ENCODE assay signal across 16 cellular contexts in genomic region chr6:136703331-136703846, GRCh38.
A peak's percentile ranks its signal among the peaks of the same experiment; 100 is the strongest.
DNase-seq lines count a peak whose midpoint lies in the region; ATAC-seq, FAIRE-seq and TF ChIP-seq lines count a peak whose summit lies in the region.
"Had no signal": no experiment of that assay in that cellular context is flagged by ENCODE, and none has a peak within 500 bp of the region (broad histone marks: within the 10 kb centered on the region; RNA-seq: fewer than 3 reads in every experiment).

No MANE protein-coding gene starts in this region.

- H3K27ac ChIP-seq in BLaER1 treated with 17β-estradiol and CSF1 and Interleukin-3, amounts not matched to agents 10 nM and 100 nM = no peak overlapping the region
- peak overlapping the region; percentile 84 for H3K27ac ChIP-seq in SK-N-MC
- no peak overlapping the region for H3K27ac ChIP-seq in gastrocnemius medialis
- H3K27ac ChIP-seq: SJCRH30 had no signal

- intact Hi-C loops in gastrocnemius medialis (cut with DNase I; ENCODE audit: low total_unique reads) = no loop called here

- no peaks in the 10 kb centered on the region for H3K9me3 ChIP-seq in BLaER1 treated with 17β-estradiol and CSF1 and Interleukin-3, amounts not matched to agents 10 nM and 100 nM (replicated peaks in 1 of 11)
- no peaks in the 10 kb centered on the region for H3K9me3 ChIP-seq in SK-N-MC (ENCODE audit: low read depth, low read length)
- H3K9me3 ChIP-seq in gastrocnemius medialis = no peaks in the 10 kb centered on the region
- H3K9me3 ChIP-seq: HAP-1, SJCRH30 had no signal

- H3K36me3 ChIP-seq in BLaER1 treated with 17β-estradiol and CSF1 and Interleukin-3, amounts not matched to agents 10 nM and 100 nM = peaks cover 0 to 93% (median 2%) of the 10 kb centered on the region in 11 experiments; a peak in 11 of 22 replicates
- peaks cover 16% of the 10 kb centered on the region for H3K36me3 ChIP-seq in SK-N-MC (ENCODE audit: insufficient read depth, low read length)
- H3K36me3 ChIP-seq in gastrocnemius medialis = no peaks in the 10 kb centered on the region
- H3K36me3 ChIP-seq: HAP-1, SJCRH30 had no signal

- no peak overlapping the region for H3K9ac ChIP-seq in BLaER1 treated with 17β-estradiol and CSF1 and Interleukin-3, amounts not matched to agents 10 nM and 100 nM
- H3K9ac ChIP-seq in SK-N-MC (ENCODE audit: insufficient read length) = no peak overlapping the region

- TF ChIP-seq CTCF in gastrocnemius medialis (IDR thresholded peaks at IDR 0.05 in 4 of 5, conservative IDR thresholded peaks at IDR 0.05 in 1 of 5) = no peak

- H3K27me3 ChIP-seq in BLaER1 treated with 17β-estradiol and CSF1 and Interleukin-3, amounts not matched to agents 10 nM and 100 nM = no peaks in the 10 kb centered on the region
- H3K27me3 ChIP-seq in gastrocnemius medialis = no peaks in the 10 kb centered on the region
- H3K27me3 ChIP-seq: SJCRH30 had no signal

- H3K4me3 ChIP-seq in BLaER1 treated with 17β-estradiol and CSF1 and Interleukin-3, amounts not matched to agents 10 nM and 100 nM = no peak overlapping the region
- H3K4me3 ChIP-seq in SK-N-MC = peak overlapping the region; percentile 23; the same call in 1 of the 2 replicates
- H3K4me3 ChIP-seq in gastrocnemius medialis = no peak overlapping the region
- H3K4me3 ChIP-seq: HAP-1, SJCRH30 had no signal

- no peak for TF ChIP-seq POLR2A in gastrocnemius medialis (IDR thresholded peaks at IDR 0.05)

- peak; percentile 76 for FAIRE-seq in islet of Langerhans (lab: Jason Lieb, UNC)

- peak; percentile 79 for DNase-seq in NCI-H1417 treated with DMSO at 0.1 percent for 48 hours (lab: John Stamatoyannopoulos, UW)
- DNase-seq in SK-N-MC (ENCODE audit: low read depth, low spot score) = no peak
- no peak for DNase-seq in NCI-H1436 treated with DMSO at 0.1 percent for 48 hours (lab: John Stamatoyannopoulos, UW)
- DNase-seq in HuH-7 (ENCODE audit: low spot score) = no peak
- DNase-seq in stimulated activated CD4-positive, alpha-beta T cell treated with anti-CD3 and anti-CD28 coated beads, Interleukin-4, amount 100 ng/mL, for 24 hours = no peak
- DNase-seq in gastrocnemius medialis = no peak
- DNase-seq: MV-4-11, NCI-H1694, NCI-H446, OCI-M1, RPMI8226, SJCRH30, SW 1271 had no signal

- peaks cover 0 to 14% (median 8%) of the 10 kb centered on the region in 10 experiments; a peak in 11 of 20 replicates for H3K4me1 ChIP-seq in BLaER1 treated with 17β-estradiol and CSF1 and Interleukin-3, amounts not matched to agents 10 nM and 100 nM
- H3K4me1 ChIP-seq in gastrocnemius medialis = peaks cover 8 to 9% of the 10 kb centered on the region in 2 donors
- H3K4me1 ChIP-seq: HAP-1 had no signal

- ATAC-seq in gastrocnemius medialis = no peak

- peak overlapping the region in 7 of 11 experiments; percentile 4 to 45 (median 32); a peak in 11 of 22 replicates for H3K4me2 ChIP-seq in BLaER1 treated with 17β-estradiol and CSF1 and Interleukin-3, amounts not matched to agents 10 nM and 100 nM

- in situ Hi-C loops in gastrocnemius medialis (cut with MboI; ENCODE audit: low sequenced_read_pairs in 4 of 4) = no loop called here

- H4K20me1 ChIP-seq in BLaER1 treated with 17β-estradiol and CSF1 and Interleukin-3, amounts not matched to agents 10 nM and 100 nM = peaks cover 0 to 67% (median 0%) of the 10 kb centered on the region in 11 experiments; a peak in 6 of 22 replicates
